Comparison of ENCODE assay signal across 8 cellular contexts in the genomic region with DNA sequence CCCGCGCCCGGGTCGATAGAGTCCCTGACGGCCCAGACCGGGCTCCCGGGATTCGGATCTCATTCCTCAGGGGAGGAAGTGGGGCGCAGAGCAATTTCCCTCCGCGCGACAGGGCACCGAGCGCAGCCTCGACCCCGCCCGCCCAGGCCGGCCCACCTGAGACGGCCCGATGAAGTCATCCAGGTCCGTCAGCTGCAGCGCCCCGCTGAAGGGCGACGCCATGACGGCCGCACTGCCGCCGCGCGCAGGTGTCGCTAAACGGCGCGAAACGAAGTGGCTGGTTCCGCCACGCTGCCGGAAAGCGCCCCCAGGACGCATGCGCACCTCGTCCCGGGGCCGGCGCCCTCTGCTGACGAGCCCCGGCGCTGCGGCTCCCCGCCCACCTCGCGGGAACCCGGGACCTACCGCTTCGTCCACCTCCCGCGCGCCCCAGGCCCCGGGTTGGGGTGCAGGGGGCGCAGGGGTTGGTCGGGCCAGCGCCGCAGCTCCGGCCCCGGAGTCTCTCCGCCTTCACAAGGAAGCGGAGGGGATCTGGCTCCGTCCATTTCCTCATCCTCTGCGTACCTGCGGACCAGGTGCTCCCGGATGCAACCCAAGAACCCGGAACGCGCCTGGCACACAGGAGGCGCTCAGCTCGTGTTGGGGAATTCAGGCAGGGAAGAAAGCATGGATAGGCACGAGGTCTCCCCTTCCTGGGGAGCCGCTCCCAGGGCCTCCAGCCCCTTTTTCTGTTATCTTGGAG. TPM values are rescaled to one million over a fixed set of nuclear protein-coding genes. Genes with fewer than 3 reads are reported as not detected.
DNase-seq lines count a peak whose midpoint lies in the region; ATAC-seq and TF ChIP-seq lines count a peak whose summit lies in the region.

Gene CIAO3, minus strand, starts transcription at position 234 of the 742 bp plus-strand sequence. Its CDS starts 12 bp downstream, at position 222.

- peak within 1 kb of the TSS; percentile 62 for H3K27ac Mint-ChIP-seq in CD4-positive, alpha-beta T cell
- H3K27ac Mint-ChIP-seq in activated CD8-positive, alpha-beta memory T cell treated with anti-CD3 and anti-CD28 coated beads, Interleukin-2, amount 10 ng/mL, durations not matched to agents 7 days and 5 days = peak within 1 kb of the TSS; percentile 57
- H3K27ac Mint-ChIP-seq in endodermal cell (peak within 1 kb of the TSS; percentile 87), mesothelial cell of epicardium (peak within 1 kb of the TSS; percentile 80)

- intact Hi-C loops in CD4-positive, alpha-beta T cell (cut with DNase I, micrococcal nuclease) = loop anchor here (1.0 kb wide), 3 partner anchors 30 to 66 kb away; partner anchors contain the start of genes CHTF18 (in 1 of the 2) and RPUSD1 (in 1 of the 2)

- H3K4me3 ChIP-seq in HL-60 (replicated peaks; ENCODE audit: insufficient read depth, low read length) = peak within 1 kb of the TSS; percentile 99
- peak within 1 kb of the TSS; percentile 85 for H3K4me3 ChIP-seq in endodermal cell (ENCODE audit: low read length)

- POLR2A ChIA-PET in CD4-positive, alpha-beta T cell (lab: Charles Lee) = interaction anchor here (0.8 to 1.7 kb wide), 6 partner anchors 13 to 47 kb away, joined by 3 to 7 read pairs (median 6); partner anchors contain the start of genes ANTKMT, CCDC78, CHTF18 and RPUSD1

- peak; percentile 94 for ATAC-seq in CD4-positive, alpha-beta T cell (ENCODE audit: poor library complexity)
- peak; percentile 38 for ATAC-seq in GM19438 (IDR thresholded peaks at IDR 0.05; ENCODE audit: low read depth, unreplicated experiment)
- ATAC-seq in activated CD8-positive, alpha-beta memory T cell treated with anti-CD3 and anti-CD28 coated beads, Interleukin-2, amount 10 ng/mL, durations not matched to agents 7 days and 5 days = peak; percentile 88

- peak; percentile 83 to 95 (median 90) for DNase-seq in CD4-positive, alpha-beta T cell
- peak; percentile 86 to 89 for DNase-seq in HL-60 (ENCODE audit: low read depth in 1 of 2, low spot score in 1 of 2)
- DNase-seq in NOMO-1 treated with DMSO at 0.1 percent for 48 hours (lab: John Stamatoyannopoulos, UW; ENCODE audit: unreplicated experiment) = peak; percentile 69
- peak; percentile 94 for DNase-seq in activated CD8-positive, alpha-beta memory T cell treated with anti-CD3 and anti-CD28 coated beads, Interleukin-2, amount 10 ng/mL, durations not matched to agents 7 days and 5 days
- DNase-seq in endodermal cell = peak; percentile 97
- DNase-seq in mesothelial cell of epicardium (ENCODE audit: low spot score in 2 of 2, unreplicated experiment in 2 of 2) = peak; percentile 94 to 99
- DNase-seq in stimulated activated CD8-positive, alpha-beta memory T cell treated with anti-CD3 and anti-CD28 coated beads, Interleukin-15, amount 100 ng/mL, for 48 hours (ENCODE audit: low read depth in 2 of 2) = peak; percentile 88 to 90

- no peaks in the 10 kb centered on the region for H3K9me3 ChIP-seq in CD4-positive, alpha-beta T cell (ENCODE audit: control insufficient read depth, low read length)
- no peaks in the 10 kb centered on the region for H3K9me3 ChIP-seq in endodermal cell (ENCODE audit: control insufficient read depth, low read length)

- H3K36me3 Mint-ChIP-seq in CD4-positive, alpha-beta T cell (ENCODE audit: low read depth) = peaks cover 12% of the 10 kb centered on the region
- peaks cover 9% of the 10 kb centered on the region for H3K36me3 Mint-ChIP-seq in activated CD8-positive, alpha-beta memory T cell treated with anti-CD3 and anti-CD28 coated beads, Interleukin-2, amount 10 ng/mL, durations not matched to agents 7 days and 5 days
- H3K36me3 Mint-ChIP-seq in endodermal cell (ENCODE audit: low read depth) = peaks cover 17% of the 10 kb centered on the region
- peaks cover 5% of the 10 kb centered on the region for H3K36me3 Mint-ChIP-seq in mesothelial cell of epicardium

- CTCF ChIA-PET in CD4-positive, alpha-beta T cell (lab: Charles Lee) = interaction anchor here (0.8 to 1.9 kb wide), 7 partner anchors 12 to 152 kb away, joined by 3 to 9 read pairs (median 8); partner anchors contain the start of genes ANTKMT, CHTF18, METRN and RPUSD1
- CTCF ChIA-PET in activated CD8-positive, alpha-beta memory T cell treated with anti-CD3 and anti-CD28 coated beads, Interleukin-2, amount 10 ng/mL, durations not matched to agents 7 days and 5 days (lab: Charles Lee) = interaction anchor here (0.5 to 5.1 kb wide), 23 partner anchors 9 to 631 kb away, joined by 3 to 22 read pairs (median 3); partner anchors contain the start of genes ANTKMT, CCDC78, CHTF18 and HAGHL

- peak within 1 kb of the TSS; percentile 64 for H3K27ac ChIP-seq in CD4-positive, alpha-beta T cell (ENCODE audit: low read depth, low read length)
- H3K27ac ChIP-seq in HL-60 (replicated peaks) (peak within 1 kb of the TSS; percentile 73), endodermal cell (ENCODE audit: low read depth, low read length) (no peak within 1 kb of the TSS)

- WGBS in endodermal cell (ENCODE audit: insufficient coverage in 1 of 2, insufficient read length in 1 of 2), 2 experiments = 0 to 1% methylated on average over 9 to 79 of the region's 79 CpGs

- H3K4me3 Mint-ChIP-seq in CD4-positive, alpha-beta T cell = peak within 1 kb of the TSS; percentile 83
- peak within 1 kb of the TSS; percentile 74 for H3K4me3 Mint-ChIP-seq in activated CD8-positive, alpha-beta memory T cell treated with anti-CD3 and anti-CD28 coated beads, Interleukin-2, amount 10 ng/mL, durations not matched to agents 7 days and 5 days
- H3K4me3 Mint-ChIP-seq in endodermal cell = peak within 1 kb of the TSS; percentile 68
- H3K4me3 Mint-ChIP-seq in mesothelial cell of epicardium = peak within 1 kb of the TSS; percentile 79

- no peaks in the 10 kb centered on the region for H3K27me3 ChIP-seq in CD4-positive, alpha-beta T cell (ENCODE audit: control insufficient read depth, insufficient read depth, low read length)
- H3K27me3 ChIP-seq in HL-60 (ENCODE audit: insufficient read depth, poor library complexity, severe bottlenecking) (no peaks in the 10 kb centered on the region), endodermal cell (ENCODE audit: control insufficient read depth, insufficient read depth, low read length, poor library complexity, severe bottlenecking) (no peaks in the 10 kb centered on the region)

- H3K4me1 ChIP-seq in endodermal cell (ENCODE audit: control insufficient read depth, insufficient read depth, low read length) = no peaks in the 10 kb centered on the region

- peak; percentile 97 for TF ChIP-seq CTCF in CD4-positive, alpha-beta T cell (IDR thresholded peaks at IDR 0.05)
- TF ChIP-seq CTCF in HL-60 (IDR thresholded peaks at IDR 0.05; ENCODE audit: insufficient read depth, low read length) (peak; percentile 86), endodermal cell (conservative IDR thresholded peaks at IDR 0.05) (peak; percentile 94), mesothelial cell of epicardium (IDR thresholded peaks at IDR 0.05; ENCODE audit: unreplicated experiment) (peak; percentile 93)

- H3K9me3 Mint-ChIP-seq in CD4-positive, alpha-beta T cell = no peaks in the 10 kb centered on the region
- no peaks in the 10 kb centered on the region for H3K9me3 Mint-ChIP-seq in activated CD8-positive, alpha-beta memory T cell treated with anti-CD3 and anti-CD28 coated beads, Interleukin-2, amount 10 ng/mL, durations not matched to agents 7 days and 5 days (ENCODE audit: low read depth)
- H3K9me3 Mint-ChIP-seq in endodermal cell (no peaks in the 10 kb centered on the region), mesothelial cell of epicardium (no peaks in the 10 kb centered on the region)

- H3K9ac ChIP-seq in endodermal cell (ENCODE audit: extremely low read depth, low read length, poor library complexity, severe bottlenecking) = peak within 1 kb of the TSS; percentile 80

- H3K36me3 ChIP-seq in endodermal cell (ENCODE audit: control insufficient read depth, insufficient read depth, low read length) = peaks cover 19% of the 10 kb centered on the region

- no peaks in the 10 kb centered on the region for H3K27me3 Mint-ChIP-seq in CD4-positive, alpha-beta T cell
- H3K27me3 Mint-ChIP-seq in activated CD8-positive, alpha-beta memory T cell treated with anti-CD3 and anti-CD28 coated beads, Interleukin-2, amount 10 ng/mL, durations not matched to agents 7 days and 5 days = no peaks in the 10 kb centered on the region
- H3K27me3 Mint-ChIP-seq in endodermal cell (ENCODE audit: insufficient read depth) (no peaks in the 10 kb centered on the region), mesothelial cell of epicardium (ENCODE audit: low read depth) (no peaks in the 10 kb centered on the region)

- H3K4me1 Mint-ChIP-seq in CD4-positive, alpha-beta T cell (ENCODE audit: low read depth) = no peaks in the 10 kb centered on the region
- peaks cover 29% of the 10 kb centered on the region for H3K4me1 Mint-ChIP-seq in activated CD8-positive, alpha-beta memory T cell treated with anti-CD3 and anti-CD28 coated beads, Interleukin-2, amount 10 ng/mL, durations not matched to agents 7 days and 5 days
- H3K4me1 Mint-ChIP-seq in endodermal cell = peaks cover 5% of the 10 kb centered on the region
- H3K4me1 Mint-ChIP-seq in mesothelial cell of epicardium = peaks cover 9% of the 10 kb centered on the region

RNA-seq across cellular contexts. Expression of gene CIAO3, which starts in this region (rescaled TPM):
- 10 to 100 TPM; 33.3 to 38.2 TPM for total RNA-seq in CD4-positive, alpha-beta T cell
- 10 to 100 TPM; 34.8 to 37.0 TPM for total RNA-seq in activated CD8-positive, alpha-beta memory T cell treated with anti-CD3 and anti-CD28 coated beads, Interleukin-2, amount 10 ng/mL, durations not matched to agents 7 days and 5 days
- 10 to 100 TPM; 41.4 to 43.3 TPM for total RNA-seq in endodermal cell
- polyA plus RNA-seq in endodermal cell (2013, experiment 1 of 2) = 45.0 TPM
- polyA plus RNA-seq in endodermal cell (2013, experiment 2 of 2) = 37.8 TPM
- 39.9 to 46.0 TPM (median 45.1 TPM) in 3 replicates for total RNA-seq in mesothelial cell of epicardium

Comparison
In these comparisons a context has a peak if more than half of its experiments do, and no peak if none do; other contexts are left out.
1. ATAC-seq: peak in every context shown above with its lines; median percentile 94 in CD4-positive, alpha-beta T cell; 88 in activated CD8-positive, alpha-beta memory T cell treated with anti-CD3 and anti-CD28 coated beads, Interleukin-2, amount 10 ng/mL, durations not matched to agents 7 days and 5 days; 38 in GM19438.